8 cellular contexts compared by ENCODE assay signal in the genomic region with DNA sequence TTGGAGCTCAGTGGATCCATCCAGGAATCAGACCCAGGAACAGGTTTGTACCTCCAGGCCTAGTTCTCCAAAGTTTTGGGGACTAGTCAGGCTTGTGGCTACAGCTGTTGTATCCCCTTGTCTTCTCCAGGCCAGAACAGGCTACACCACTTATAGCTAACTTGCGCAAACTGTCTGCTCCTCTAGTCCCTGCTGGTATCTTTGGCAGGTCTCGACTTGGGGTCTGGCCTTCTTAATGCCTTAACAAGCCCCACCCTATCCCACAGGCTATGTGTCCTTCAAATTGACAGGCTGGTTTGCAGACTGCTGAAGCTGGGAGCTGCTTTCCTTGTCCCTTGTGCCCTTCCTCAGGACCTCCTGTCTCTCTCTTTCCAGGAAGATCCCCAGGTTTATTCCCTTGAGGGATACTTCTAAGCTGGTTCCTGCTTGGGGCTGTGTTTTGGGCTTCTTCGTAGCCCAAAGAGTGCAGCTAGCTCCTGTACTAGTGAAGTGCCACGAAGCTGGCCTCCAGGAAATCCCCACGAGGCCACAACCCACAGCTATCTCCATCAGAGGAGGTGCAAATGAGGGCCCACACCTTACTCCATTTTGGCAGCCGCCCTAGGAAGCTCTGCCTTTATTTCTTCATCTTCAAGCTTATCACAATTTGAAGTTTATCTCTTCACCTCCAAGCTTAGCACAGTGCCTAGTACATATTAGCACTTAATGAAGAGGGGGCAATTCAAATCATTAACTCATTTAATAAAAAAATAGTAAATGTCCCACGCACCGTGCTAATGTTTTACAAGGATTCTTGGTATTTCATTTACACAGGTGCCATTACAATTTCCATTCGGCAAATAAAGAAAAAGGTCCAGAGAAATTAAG. TPM values are rescaled to one million over a fixed set of nuclear protein-coding genes. Genes with fewer than 3 reads are reported as not detected.
A peak's percentile ranks its signal among the peaks of the same experiment; 100 is the strongest.
DNase-seq lines count a peak whose midpoint lies in the region; ATAC-seq and TF ChIP-seq lines count a peak whose summit lies in the region.

No MANE protein-coding gene starts in this region.

- peaks cover 20% of the 10 kb centered on the region for H3K4me1 Mint-ChIP-seq in dendritic cell treated with granulocyte-macrophage colony-stimulating factor and Interleukin-4, amounts not matched to agents 40 ng/mL and 50 ng/mL, for 4 days (ENCODE audit: low read depth)

- H3K4me3 ChIP-seq in SJSA1 (peak overlapping the region; percentile 79), neutrophil (ENCODE audit: low read depth in 1 of 2, low read length in 1 of 2) (peak overlapping the region; percentile 71 to 91)

- H3K36me3 ChIP-seq in ES-I3 (ENCODE audit: insufficient read depth, low read length) (peaks cover 3% of the 10 kb centered on the region; the same call in 1 of the 2 replicates), SJSA1 (peaks cover 33% of the 10 kb centered on the region), neutrophil (peaks cover 18% of the 10 kb centered on the region)

- intact Hi-C loops in dendritic cell treated with granulocyte-macrophage colony-stimulating factor and Interleukin-4, amounts not matched to agents 40 ng/mL and 50 ng/mL, for 4 days (cut with micrococcal nuclease) = no loop called here

- peak overlapping the region; percentile 95 for H3K4me3 Mint-ChIP-seq in dendritic cell treated with granulocyte-macrophage colony-stimulating factor and Interleukin-4, amounts not matched to agents 40 ng/mL and 50 ng/mL, for 4 days

- DNase-seq in SJSA1 (ENCODE audit: low read depth in 1 of 2, low spot score in 2 of 2) (no peak), middle frontal gyrus (ENCODE audit: extremely low spot score, low spot score) (no peak)

- TF ChIP-seq CTCF in neutrophil (IDR thresholded peaks at IDR 0.05) = no peak

- no peaks in the 10 kb centered on the region for H3K27me3 Mint-ChIP-seq in dendritic cell treated with granulocyte-macrophage colony-stimulating factor and Interleukin-4, amounts not matched to agents 40 ng/mL and 50 ng/mL, for 4 days

- H3K27me3 ChIP-seq in SJSA1 (replicated peaks) (no peaks in the 10 kb centered on the region), neutrophil (no peaks in the 10 kb centered on the region)

- peaks cover 32% of the 10 kb centered on the region for H3K36me3 Mint-ChIP-seq in dendritic cell treated with granulocyte-macrophage colony-stimulating factor and Interleukin-4, amounts not matched to agents 40 ng/mL and 50 ng/mL, for 4 days (ENCODE audit: low read depth)

- peak overlapping the region; percentile 83 for H3K9ac ChIP-seq in ES-I3 (ENCODE audit: low read depth, low read length)

- no peaks in the 10 kb centered on the region for H3K9me3 Mint-ChIP-seq in dendritic cell treated with granulocyte-macrophage colony-stimulating factor and Interleukin-4, amounts not matched to agents 40 ng/mL and 50 ng/mL, for 4 days

- no peak overlapping the region for H3K27ac ChIP-seq in SJSA1
- H3K27ac ChIP-seq in neutrophil = peak overlapping the region; percentile 71

- H3K9me3 ChIP-seq in ES-I3 (ENCODE audit: control insufficient read depth, insufficient read depth, low read length) = no peaks in the 10 kb centered on the region
- H3K9me3 ChIP-seq in SJSA1 (replicated peaks) = no peaks in the 10 kb centered on the region
- no peaks in the 10 kb centered on the region for H3K9me3 ChIP-seq in neutrophil

- no peaks in the 10 kb centered on the region for H3K4me1 ChIP-seq in ES-I3 (ENCODE audit: insufficient read depth, low read length)
- peaks cover 14% of the 10 kb centered on the region for H3K4me1 ChIP-seq in SJSA1 (replicated peaks)
- H3K4me1 ChIP-seq in neutrophil (ENCODE audit: control insufficient read depth in 1 of 2, insufficient read depth in 1 of 2, low read depth in 1 of 2, low read length in 1 of 2) = peaks cover 14 to 16% of the 10 kb centered on the region in 2 experiments

- H3K27ac Mint-ChIP-seq in dendritic cell treated with granulocyte-macrophage colony-stimulating factor and Interleukin-4, amounts not matched to agents 40 ng/mL and 50 ng/mL, for 4 days = peak overlapping the region; percentile 82

- ATAC-seq in GM18867 (IDR thresholded peaks at IDR 0.05; ENCODE audit: unreplicated experiment) (no peak), HG03520 (IDR thresholded peaks at IDR 0.05; ENCODE audit: unreplicated experiment) (no peak), GM21717 (IDR thresholded peaks at IDR 0.05; ENCODE audit: unreplicated experiment) (no peak)

RNA-seq across cellular contexts. Expression of a gene that starts 0.7 kb away (rescaled TPM):
- total RNA-seq in SJSA1 (2014; rRNA removed; shearing (Covaris generic)) = 9.9 and 10.8 TPM in 2 replicates
